Comparison of ENCODE assay signal across 10 cellular contexts in the genomic region with DNA sequence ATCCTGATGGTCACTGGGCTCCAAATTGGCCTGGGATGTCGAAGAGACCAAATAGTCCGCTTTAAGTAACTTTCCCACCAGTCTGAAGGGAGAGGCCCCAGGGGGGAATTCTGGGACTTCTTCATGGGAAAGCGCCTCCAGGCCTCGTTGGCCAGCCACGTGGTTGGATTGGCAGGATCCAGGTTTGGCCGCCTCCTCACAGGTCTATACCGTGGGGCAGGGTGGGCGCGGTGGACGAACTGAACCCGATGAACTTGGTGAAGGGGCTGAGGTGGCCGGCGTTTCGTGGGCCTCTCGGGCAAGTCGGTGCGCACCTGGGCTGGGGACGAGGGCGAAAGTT. TPM values are rescaled to one million over a fixed set of nuclear protein-coding genes. Genes with fewer than 3 reads are reported as not detected.
A peak's percentile ranks its signal among the peaks of the same experiment; 100 is the strongest.
DNase-seq lines count a peak whose midpoint lies in the region; ATAC-seq and TF ChIP-seq lines count a peak whose summit lies in the region.
"Had no signal": no experiment of that assay in that cellular context is flagged by ENCODE, and none has a peak within 500 bp of the region (broad histone marks: within the 10 kb centered on the region; RNA-seq: fewer than 3 reads in every experiment).

No MANE protein-coding gene starts in this region.

- no peaks in the 10 kb centered on the region for H3K36me3 Mint-ChIP-seq in WTC11

- peaks cover 68% of the 10 kb centered on the region for H3K27me3 Mint-ChIP-seq in WTC11 (ENCODE audit: low read depth)

- TF ChIP-seq POLR2A in prostate gland (IDR thresholded peaks at IDR 0.05) = no peak
- TF ChIP-seq POLR2A in body of pancreas (IDR thresholded peaks at IDR 0.05) = no peak

- H3K27ac ChIP-seq in rectal smooth muscle tissue (ENCODE audit: low read depth, low read length) = no peak overlapping the region
- H3K27ac ChIP-seq in prostate gland = no peak overlapping the region
- no peak overlapping the region for H3K27ac ChIP-seq in body of pancreas

- 15% methylated on average over 19 of the region's 19 CpGs for WGBS in prostate gland
- 13 to 51% methylated on average over 10 to 19 of the region's 19 CpGs for WGBS in body of pancreas, 2 donors

- H3K27ac Mint-ChIP-seq in WTC11 = no peak overlapping the region

- H3K27me3 ChIP-seq in rectal smooth muscle tissue (ENCODE audit: control insufficient read depth, insufficient read depth, low read length) = peaks cover 8% of the 10 kb centered on the region
- peaks cover 3% of the 10 kb centered on the region for H3K27me3 ChIP-seq in prostate gland (replicated peaks; ENCODE audit: insufficient read depth)
- peaks cover 0 to 13% of the 10 kb centered on the region in 2 donors for H3K27me3 ChIP-seq in body of pancreas

- no peak overlapping the region for H3K9ac ChIP-seq in rectal smooth muscle tissue (ENCODE audit: low read length)

- peak overlapping the region; percentile 91 for H3K4me3 Mint-ChIP-seq in WTC11

- ATAC-seq in WTC11 (peak; percentile 66), GM19463 (IDR thresholded peaks at IDR 0.05; ENCODE audit: unreplicated experiment) (no peak), body of pancreas (no peak)

- peaks cover 8% of the 10 kb centered on the region for H3K9me3 Mint-ChIP-seq in WTC11

- CTCF ChIA-PET in WTC11 (lab: Charles Lee) = interaction anchor here (0.6 to 2.2 kb wide), 15 partner anchors 7 to 440 kb away, joined by 3 to 15 read pairs (median 4); no protein-coding TSS in a partner anchor

- DNase-seq in WTC11 (ENCODE audit: low spot score) (peak; percentile 44), fibroblast of villous mesenchyme (ENCODE audit: low read depth) (no peak), NCI-H1694 treated with DMSO at 0.1 percent for 48 hours (lab: John Stamatoyannopoulos, UW) (no peak), prostate gland (ENCODE audit: low spot score) (no peak), body of pancreas (no peak)
- DNase-seq: NCI-H1436 had no signal

- intact Hi-C loops in prostate gland (cut with DNase I) = no loop called here
- intact Hi-C loops in body of pancreas (cut with DNase I) = no loop called here

- TF ChIP-seq CTCF in WTC11 (IDR thresholded peaks at IDR 0.05) (no peak), fibroblast of villous mesenchyme (IDR thresholded peaks at IDR 0.05; ENCODE audit: insufficient read depth, low read depth, low read length) (no peak), prostate gland (IDR thresholded peaks at IDR 0.05) (no peak), body of pancreas (IDR thresholded peaks at IDR 0.05) (no peak)

- H3K9me3 ChIP-seq in prostate gland = no peaks in the 10 kb centered on the region
- no peaks in the 10 kb centered on the region for H3K9me3 ChIP-seq in body of pancreas

- H3K4me1 Mint-ChIP-seq in WTC11 = peaks cover 8% of the 10 kb centered on the region

- POLR2A ChIA-PET in WTC11 (lab: Charles Lee) = no interaction called here

- no peaks in the 10 kb centered on the region for H3K4me1 ChIP-seq in rectal smooth muscle tissue (ENCODE audit: control insufficient read depth, insufficient read depth, low read length)
- H3K4me1 ChIP-seq in prostate gland (replicated peaks) = no peaks in the 10 kb centered on the region
- H3K4me1 ChIP-seq in body of pancreas = peaks cover 14% of the 10 kb centered on the region

- H3K36me3 ChIP-seq in rectal smooth muscle tissue (ENCODE audit: control insufficient read depth, insufficient read depth, low read length) (no peaks in the 10 kb centered on the region), prostate gland (no peaks in the 10 kb centered on the region), body of pancreas (replicated peaks in 1 of 2; ENCODE audit: insufficient read depth in 1 of 2, low read depth in 2 of 2) (no peaks in the 10 kb centered on the region)

- H3K4me3 ChIP-seq in GM08714 (ENCODE audit: low read length) = peak overlapping the region; percentile 71; the same call in 1 of the 2 replicates
- peak overlapping the region; percentile 60 for H3K4me3 ChIP-seq in fibroblast of villous mesenchyme (ENCODE audit: low read depth, low read length)
- H3K4me3 ChIP-seq in rectal smooth muscle tissue (ENCODE audit: low read length) = peak overlapping the region; percentile 75
- H3K4me3 ChIP-seq in prostate gland = peak overlapping the region in 1 of 2 donors; percentile 31
- no peak overlapping the region for H3K4me3 ChIP-seq in body of pancreas

TF ChIP-seq in WTC11, 78 proteins besides CTCF, POLR2A, EP300 and RAD21 (continues in another document):
- peak; percentile 67; the same call in 1 of the 2 replicates for TF ChIP-seq NFE2L1 (CRISPR knock-in tag; IDR thresholded peaks at IDR 0.05)
- TF ChIP-seq SMAD4 (CRISPR knock-in tag; IDR thresholded peaks at IDR 0.05) = no peak
- TF ChIP-seq TEAD1 (CRISPR knock-in tag; IDR thresholded peaks at IDR 0.05) = peak; percentile 23; the same call in 1 of the 2 replicates
- TF ChIP-seq CBFB (CRISPR knock-in tag; IDR thresholded peaks at IDR 0.05; ENCODE audit: low read depth) = 0 out of 2 replicates have a peak, but pooled peaks have one; percentile 24
- TF ChIP-seq, protein P1, sequence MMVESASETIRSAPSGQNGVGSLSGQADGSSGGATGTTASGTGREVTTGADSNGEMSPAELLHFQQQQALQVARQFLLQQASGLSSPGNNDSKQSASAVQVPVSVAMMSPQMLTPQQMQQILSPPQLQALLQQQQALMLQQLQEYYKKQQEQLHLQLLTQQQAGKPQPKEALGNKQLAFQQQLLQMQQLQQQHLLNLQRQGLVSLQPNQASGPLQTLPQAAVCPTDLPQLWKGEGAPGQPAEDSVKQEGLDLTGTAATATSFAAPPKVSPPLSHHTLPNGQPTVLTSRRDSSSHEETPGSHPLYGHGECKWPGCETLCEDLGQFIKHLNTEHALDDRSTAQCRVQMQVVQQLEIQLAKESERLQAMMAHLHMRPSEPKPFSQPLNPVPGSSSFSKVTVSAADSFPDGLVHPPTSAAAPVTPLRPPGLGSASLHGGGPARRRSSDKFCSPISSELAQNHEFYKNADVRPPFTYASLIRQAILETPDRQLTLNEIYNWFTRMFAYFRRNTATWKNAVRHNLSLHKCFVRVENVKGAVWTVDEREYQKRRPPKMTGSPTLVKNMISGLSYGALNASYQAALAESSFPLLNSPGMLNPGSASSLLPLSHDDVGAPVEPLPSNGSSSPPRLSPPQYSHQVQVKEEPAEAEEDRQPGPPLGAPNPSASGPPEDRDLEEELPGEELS (CRISPR knock-in tag; IDR thresholded peaks at IDR 0.05) = peak; percentile 66
- TF ChIP-seq, protein P2, sequence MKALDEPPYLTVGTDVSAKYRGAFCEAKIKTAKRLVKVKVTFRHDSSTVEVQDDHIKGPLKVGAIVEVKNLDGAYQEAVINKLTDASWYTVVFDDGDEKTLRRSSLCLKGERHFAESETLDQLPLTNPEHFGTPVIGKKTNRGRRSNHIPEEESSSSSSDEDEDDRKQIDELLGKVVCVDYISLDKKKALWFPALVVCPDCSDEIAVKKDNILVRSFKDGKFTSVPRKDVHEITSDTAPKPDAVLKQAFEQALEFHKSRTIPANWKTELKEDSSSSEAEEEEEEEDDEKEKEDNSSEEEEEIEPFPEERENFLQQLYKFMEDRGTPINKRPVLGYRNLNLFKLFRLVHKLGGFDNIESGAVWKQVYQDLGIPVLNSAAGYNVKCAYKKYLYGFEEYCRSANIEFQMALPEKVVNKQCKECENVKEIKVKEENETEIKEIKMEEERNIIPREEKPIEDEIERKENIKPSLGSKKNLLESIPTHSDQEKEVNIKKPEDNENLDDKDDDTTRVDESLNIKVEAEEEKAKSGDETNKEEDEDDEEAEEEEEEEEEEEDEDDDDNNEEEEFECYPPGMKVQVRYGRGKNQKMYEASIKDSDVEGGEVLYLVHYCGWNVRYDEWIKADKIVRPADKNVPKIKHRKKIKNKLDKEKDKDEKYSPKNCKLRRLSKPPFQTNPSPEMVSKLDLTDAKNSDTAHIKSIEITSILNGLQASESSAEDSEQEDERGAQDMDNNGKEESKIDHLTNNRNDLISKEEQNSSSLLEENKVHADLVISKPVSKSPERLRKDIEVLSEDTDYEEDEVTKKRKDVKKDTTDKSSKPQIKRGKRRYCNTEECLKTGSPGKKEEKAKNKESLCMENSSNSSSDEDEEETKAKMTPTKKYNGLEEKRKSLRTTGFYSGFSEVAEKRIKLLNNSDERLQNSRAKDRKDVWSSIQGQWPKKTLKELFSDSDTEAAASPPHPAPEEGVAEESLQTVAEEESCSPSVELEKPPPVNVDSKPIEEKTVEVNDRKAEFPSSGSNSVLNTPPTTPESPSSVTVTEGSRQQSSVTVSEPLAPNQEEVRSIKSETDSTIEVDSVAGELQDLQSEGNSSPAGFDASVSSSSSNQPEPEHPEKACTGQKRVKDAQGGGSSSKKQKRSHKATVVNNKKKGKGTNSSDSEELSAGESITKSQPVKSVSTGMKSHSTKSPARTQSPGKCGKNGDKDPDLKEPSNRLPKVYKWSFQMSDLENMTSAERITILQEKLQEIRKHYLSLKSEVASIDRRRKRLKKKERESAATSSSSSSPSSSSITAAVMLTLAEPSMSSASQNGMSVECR (CRISPR knock-in tag; IDR thresholded peaks at IDR 0.05; ENCODE audit: borderline replicate concordance) = 0 out of 2 replicates have a peak, but pooled peaks have one; percentile 51
- TF ChIP-seq, protein P3, sequence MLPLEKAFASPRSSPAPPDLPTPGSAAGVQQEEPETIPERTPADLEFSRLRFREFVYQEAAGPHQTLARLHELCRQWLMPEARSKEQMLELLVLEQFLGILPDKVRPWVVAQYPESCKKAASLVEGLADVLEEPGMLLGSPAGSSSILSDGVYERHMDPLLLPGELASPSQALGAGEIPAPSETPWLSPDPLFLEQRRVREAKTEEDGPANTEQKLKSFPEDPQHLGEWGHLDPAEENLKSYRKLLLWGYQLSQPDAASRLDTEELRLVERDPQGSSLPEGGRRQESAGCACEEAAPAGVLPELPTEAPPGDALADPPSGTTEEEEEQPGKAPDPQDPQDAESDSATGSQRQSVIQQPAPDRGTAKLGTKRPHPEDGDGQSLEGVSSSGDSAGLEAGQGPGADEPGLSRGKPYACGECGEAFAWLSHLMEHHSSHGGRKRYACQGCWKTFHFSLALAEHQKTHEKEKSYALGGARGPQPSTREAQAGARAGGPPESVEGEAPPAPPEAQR (CRISPR knock-in tag; IDR thresholded peaks at IDR 0.05) = no peak
- TF ChIP-seq FOXJ3 (CRISPR knock-in tag; IDR thresholded peaks at IDR 0.05; ENCODE audit: borderline replicate concordance) = no peak
- TF ChIP-seq, protein P4, sequence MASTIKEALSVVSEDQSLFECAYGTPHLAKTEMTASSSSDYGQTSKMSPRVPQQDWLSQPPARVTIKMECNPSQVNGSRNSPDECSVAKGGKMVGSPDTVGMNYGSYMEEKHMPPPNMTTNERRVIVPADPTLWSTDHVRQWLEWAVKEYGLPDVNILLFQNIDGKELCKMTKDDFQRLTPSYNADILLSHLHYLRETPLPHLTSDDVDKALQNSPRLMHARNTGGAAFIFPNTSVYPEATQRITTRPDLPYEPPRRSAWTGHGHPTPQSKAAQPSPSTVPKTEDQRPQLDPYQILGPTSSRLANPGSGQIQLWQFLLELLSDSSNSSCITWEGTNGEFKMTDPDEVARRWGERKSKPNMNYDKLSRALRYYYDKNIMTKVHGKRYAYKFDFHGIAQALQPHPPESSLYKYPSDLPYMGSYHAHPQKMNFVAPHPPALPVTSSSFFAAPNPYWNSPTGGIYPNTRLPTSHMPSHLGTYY (CRISPR knock-in tag; IDR thresholded peaks at IDR 0.05) = no peak

RNA-seq across cellular contexts. Expression of a gene that starts 0.3 kb away (rescaled TPM):
- total RNA-seq in WTC11 (2021) (0.13 to 0.16 TPM in 2 of 3 replicates, not detected in the other), fibroblast of villous mesenchyme (not detected in 2 replicates), prostate gland (under 1 TPM in 1 of 2 donors, not detected in 1; 0.62 TPM), body of pancreas (not detected)
- total RNA-seq: sciatic nerve had no signal

Comparison
In these comparisons a context has a peak if more than half of its experiments do, and no peak if none do; other contexts are left out.
1. H3K4me3 ChIP-seq: peak in GM08714 (single experiment), fibroblast of villous mesenchyme (single experiment) and rectal smooth muscle tissue (single experiment); none in body of pancreas (0 of 2).